8 cellular contexts compared by ENCODE assay signal in genomic region chr6:122726649-122727048, GRCh38. TPM values are rescaled to one million over a fixed set of nuclear protein-coding genes. Genes with fewer than 3 reads are reported as not detected.
DNase-seq lines count a peak whose midpoint lies in the region; ATAC-seq and TF ChIP-seq lines count a peak whose summit lies in the region.

No MANE protein-coding gene starts in this region.

- H2AFZ ChIP-seq in OCI-LY7 (ENCODE audit: low read length) = no peak overlapping the region

- peak; percentile 72 for TF ChIP-seq CTCF in AG10803 (conservative IDR thresholded peaks at IDR 0.05; ENCODE audit: low read length)
- TF ChIP-seq CTCF in OCI-LY7 (conservative IDR thresholded peaks at IDR 0.05; ENCODE audit: low read length) = peak; percentile 73
- TF ChIP-seq CTCF in foreskin fibroblast (IDR thresholded peaks at IDR 0.05; ENCODE audit: low read depth, low read length) = peak; percentile 63

- peak; percentile 59 for ATAC-seq in GM19351 (IDR thresholded peaks at IDR 0.05; ENCODE audit: unreplicated experiment)
- ATAC-seq in HG03342 (IDR thresholded peaks at IDR 0.05; ENCODE audit: unreplicated experiment) = no peak
- ATAC-seq in GM18873 (IDR thresholded peaks at IDR 0.05; ENCODE audit: low FRiP score, unreplicated experiment) = no peak
- no peak for ATAC-seq in GM21367 (IDR thresholded peaks at IDR 0.05; ENCODE audit: unreplicated experiment)

- POLR2A ChIA-PET in OCI-LY7 (lab: Charles Lee) = no interaction called here

- H3K4me3 ChIP-seq in AG10803 (ENCODE audit: low read length) = no peak overlapping the region
- H3K4me3 ChIP-seq in OCI-LY7 (ENCODE audit: low read depth, low read length, poor library complexity, severe bottlenecking) = no peak overlapping the region
- H3K4me3 ChIP-seq in foreskin fibroblast (ENCODE audit: low read depth in 1 of 2, low read length in 2 of 2) = no peak overlapping the region

- intact Hi-C loops in OCI-LY7 (cut with micrococcal nuclease; ENCODE audit: unreplicated experiment) = loop anchor here (10.0 kb wide), 1 partner anchor 232 kb away; no protein-coding TSS in a partner anchor
- intact Hi-C loops in head of caudate nucleus (cut with DNase I) = no loop called here

- H3K9me3 ChIP-seq in OCI-LY7 (ENCODE audit: low read length) = no peaks in the 10 kb centered on the region

- no TSS peak for BruUV-seq in OCI-LY7 (replicated peaks; lab: Mats Ljungman, UMichigan)

- no peaks in the 10 kb centered on the region for H3K9me2 ChIP-seq in OCI-LY7 (ENCODE audit: insufficient read depth, low read length)

- peak; percentile 8 for DNase-seq in AG10803 (ENCODE audit: low read depth)
- no peak for DNase-seq in OCI-LY7 (ENCODE audit: low spot score)
- peak in 1 of 2 donors; percentile 40 for DNase-seq in foreskin fibroblast
- no peak for DNase-seq in head of caudate nucleus

- no peaks in the 10 kb centered on the region for H4K20me1 ChIP-seq in OCI-LY7 (ENCODE audit: insufficient read depth, low read length)

- CTCF ChIA-PET in OCI-LY7 (lab: Charles Lee; ENCODE audit: unreplicated experiment) = no interaction called here

- no peaks in the 10 kb centered on the region for H3K4me1 ChIP-seq in OCI-LY7 (ENCODE audit: insufficient read depth, low read length, poor library complexity, severe bottlenecking)

- H3K79me2 ChIP-seq in OCI-LY7 (ENCODE audit: insufficient read depth, low read depth, low read length) = no peaks in the 10 kb centered on the region

- no peak overlapping the region for H3K4me2 ChIP-seq in OCI-LY7 (ENCODE audit: low read length)

- H3K36me3 ChIP-seq in OCI-LY7 (ENCODE audit: insufficient read depth, low read length) = no peaks in the 10 kb centered on the region

- H3K27ac ChIP-seq in OCI-LY7 (ENCODE audit: low read depth, low read length, poor library complexity, severe bottlenecking) = no peak overlapping the region

RNA-seq across cellular contexts. Expression of gene FABP7, which starts 52.9 kb away (rescaled TPM):
- total RNA-seq in OCI-LY7 (2014; rRNA removed; shearing (Covaris generic)) = not detected in 2 replicates
- not detected in 2 replicates for total RNA-seq in OCI-LY7 (2022)
